In genomic region chr16:51355195-51355594, GRCh38 we compare ENCODE assay signal across 1 cellular context.
TF ChIP-seq lines count a peak whose summit lies in the region.

No MANE protein-coding gene starts in this region.

TF ChIP-seq in H1, 55 proteins besides CTCF, POLR2A, EP300 and RAD21:
- TF ChIP-seq KDM4A (IDR thresholded peaks at IDR 0.05; ENCODE audit: low read depth, low read length, severe bottlenecking) (no peak), POU5F1 (IDR thresholded peaks at IDR 0.05; ENCODE audit: low read depth, low read length) (no peak), MAX (IDR thresholded peaks at IDR 0.05) (peak; percentile 58; the same call in 1 of the 2 replicates), SP2 (IDR thresholded peaks at IDR 0.05; ENCODE audit: low read length) (no peak)
- TF ChIP-seq, protein P1, sequence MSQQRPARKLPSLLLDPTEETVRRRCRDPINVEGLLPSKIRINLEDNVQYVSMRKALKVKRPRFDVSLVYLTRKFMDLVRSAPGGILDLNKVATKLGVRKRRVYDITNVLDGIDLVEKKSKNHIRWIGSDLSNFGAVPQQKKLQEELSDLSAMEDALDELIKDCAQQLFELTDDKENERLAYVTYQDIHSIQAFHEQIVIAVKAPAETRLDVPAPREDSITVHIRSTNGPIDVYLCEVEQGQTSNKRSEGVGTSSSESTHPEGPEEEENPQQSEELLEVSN (IDR thresholded peaks at IDR 0.05) = peak; percentile 55; the same call in 1 of the 2 replicates
